26 cellular contexts compared by ENCODE assay signal in the genomic region with DNA sequence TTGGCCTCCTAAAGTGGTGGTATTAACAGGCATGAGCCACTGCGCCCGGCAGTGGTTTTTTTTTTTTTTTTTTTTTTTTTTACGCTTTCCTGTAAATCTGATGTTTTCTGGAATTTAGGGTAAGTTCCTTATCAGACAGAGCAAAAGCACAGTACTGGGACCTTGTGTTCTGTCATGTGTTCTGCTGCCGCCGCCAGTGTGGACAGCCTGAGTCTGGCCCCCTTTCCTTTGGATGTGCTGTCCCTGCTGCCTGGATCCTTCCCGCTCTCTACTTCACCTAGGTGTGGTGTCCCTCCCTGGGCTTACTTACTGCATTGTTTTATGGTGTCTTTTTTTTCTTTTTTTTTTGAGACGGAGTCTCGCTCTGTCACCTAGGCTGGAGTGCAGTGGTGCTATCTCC.
"Had no signal": no experiment of that assay in that cellular context is flagged by ENCODE, and none has a peak within 500 bp of the region (broad histone marks: within the 10 kb centered on the region; RNA-seq: fewer than 3 reads in every experiment).

No MANE protein-coding gene starts in this region.

- H3K4me3 ChIP-seq: coronary artery, esophagus squamous epithelium, heart right ventricle, lower lobe of right lung, prostate gland, right atrium auricular region, smooth muscle cell, suprapubic skin, thyroid gland had no signal

- H3K9me3 Mint-ChIP-seq: naive thymus-derived CD8-positive, alpha-beta T cell; nephron progenitor cell; stimulated activated naive CD8-positive, alpha-beta T cell treated with anti-CD3 and anti-CD28 coated beads, Interleukin-15, amount 100 ng/mL, for 72 hours; type B pancreatic cell had no signal

- H3K9me3 ChIP-seq: esophagus squamous epithelium, heart right ventricle, lower lobe of right lung, prostate gland, right atrium auricular region, suprapubic skin, thyroid gland had no signal

- H3K4me1 ChIP-seq: lower lobe of right lung, prostate gland, right atrium auricular region, thyroid gland had no signal

- DNase-seq: dermis blood vessel endothelial cell; effector memory CD4-positive, alpha-beta T cell; erythroblast; esophagus squamous epithelium; foreskin melanocyte; glutamatergic neuron; heart right ventricle; hippocampal formation; left ventricle myocardium superior; lower lobe of right lung; naive thymus-derived CD8-positive, alpha-beta T cell; nephron progenitor cell; nucleus accumbens; stimulated activated CD4-positive, alpha-beta T cell treated with anti-CD3 and anti-CD28 coated beads, Interleukin-12 subunit alpha, Interleukin-12 subunit beta, amount 100 ng/mL, for 4 hours; stimulated activated CD4-positive, alpha-beta T cell treated with anti-CD3 and anti-CD28 coated beads, Interleukin-1b, Interleukin-23, amount 100 ng/mL, for 48 hours; stimulated activated CD4-positive, alpha-beta T cell treated with anti-CD3 and anti-CD28 coated beads, Interleukin-4, amount 100 ng/mL, for 1 hour; stimulated activated CD8-positive, alpha-beta memory T cell treated with anti-CD3 and anti-CD28 coated beads, Interleukin-4, amount 100 ng/mL, for 48 hours; stimulated activated naive CD4-positive, alpha-beta T cell; stimulated activated naive CD8-positive, alpha-beta T cell treated with anti-CD3 and anti-CD28 coated beads, Interleukin-15, amount 100 ng/mL, for 72 hours; thyroid gland had no signal

- H3K27me3 Mint-ChIP-seq: naive thymus-derived CD8-positive, alpha-beta T cell; stimulated activated naive CD8-positive, alpha-beta T cell treated with anti-CD3 and anti-CD28 coated beads, Interleukin-15, amount 100 ng/mL, for 72 hours; type B pancreatic cell had no signal

- H3K36me3 ChIP-seq: esophagus squamous epithelium, heart right ventricle, lower lobe of right lung, prostate gland, right atrium auricular region, suprapubic skin, thyroid gland had no signal

- H3K27ac Mint-ChIP-seq: nephron progenitor cell, type B pancreatic cell had no signal

- H3K27ac ChIP-seq: coronary artery, esophagus squamous epithelium, heart right ventricle, lower lobe of right lung, prostate gland, right atrium auricular region, suprapubic skin, thyroid gland had no signal

- H3K36me3 Mint-ChIP-seq: naive thymus-derived CD8-positive, alpha-beta T cell; type B pancreatic cell had no signal

- H3K27me3 ChIP-seq: esophagus squamous epithelium, heart right ventricle, right atrium auricular region, suprapubic skin, thyroid gland had no signal

- H3K4me3 Mint-ChIP-seq: nephron progenitor cell; stimulated activated naive CD8-positive, alpha-beta T cell treated with anti-CD3 and anti-CD28 coated beads, Interleukin-15, amount 100 ng/mL, for 72 hours; type B pancreatic cell had no signal

- H3K4me2 ChIP-seq: smooth muscle cell had no signal
